Comparison of ENCODE assay signal across 8 cellular contexts in the genomic region with DNA sequence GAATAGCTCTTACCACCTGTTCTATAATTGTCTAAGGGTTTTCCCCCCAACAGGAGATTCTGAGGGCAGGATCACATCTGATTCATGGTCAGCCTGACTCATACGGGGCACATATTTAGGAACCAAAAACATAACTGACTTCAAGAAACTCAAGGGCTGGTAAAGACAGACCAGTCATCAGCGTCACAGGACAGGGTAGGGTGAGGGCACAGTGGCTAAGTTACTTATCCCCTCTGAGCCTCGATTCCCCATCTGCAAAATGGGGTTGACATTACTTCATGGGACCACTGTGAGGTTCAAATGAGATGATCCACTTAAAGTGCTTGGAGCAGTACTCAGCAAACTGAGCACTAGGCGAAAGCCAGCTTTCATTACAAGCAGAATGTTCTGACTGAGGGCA. TPM values are rescaled to one million over a fixed set of nuclear protein-coding genes. Genes with fewer than 3 reads are reported as not detected.
A peak's percentile ranks its signal among the peaks of the same experiment; 100 is the strongest.
DNase-seq lines count a peak whose midpoint lies in the region; ATAC-seq, FAIRE-seq and TF ChIP-seq lines count a peak whose summit lies in the region.

No MANE protein-coding gene starts in this region.

- H3K27ac ChIP-seq in tibial artery: peak overlapping the region; percentile 95

- H3K9me3 Mint-ChIP-seq in naive thymus-derived CD8-positive, alpha-beta T cell: no peaks in the 10 kb centered on the region

- H3K27me3 ChIP-seq in tibial artery: no peaks in the 10 kb centered on the region

- no peak for FAIRE-seq in GM12891 (lab: Jason Lieb, UNC)

- peak overlapping the region; percentile 91 to 97 for H3K4me3 ChIP-seq in tibial artery

- peaks cover 7 to 19% (median 18%) of the 10 kb centered on the region in 3 donors for H3K36me3 ChIP-seq in tibial artery

- peaks cover 0 to 29% (median 4%) of the 10 kb centered on the region in 3 donors for H3K36me3 Mint-ChIP-seq in naive thymus-derived CD8-positive, alpha-beta T cell

- POLR2A ChIA-PET in naive thymus-derived CD8-positive, alpha-beta T cell (lab: Charles Lee): interaction anchor here (0.5 to 3.0 kb wide), 6 partner anchors 9 to 94 kb away, joined by 3 to 13 read pairs (median 5); partner anchors contain the start of gene ZNF839

- no peaks in the 10 kb centered on the region for H3K9me3 ChIP-seq in tibial artery

- no peaks in the 10 kb centered on the region for H3K27me3 Mint-ChIP-seq in naive thymus-derived CD8-positive, alpha-beta T cell

- TF ChIP-seq CTCF in tibial artery (IDR thresholded peaks at IDR 0.05): no peak

- peak overlapping the region in 9 of 10 donors; percentile 90 to 99 (median 98) for H3K27ac Mint-ChIP-seq in naive thymus-derived CD8-positive, alpha-beta T cell

- H3K4me1 Mint-ChIP-seq in naive thymus-derived CD8-positive, alpha-beta T cell: peaks cover 20 to 35% (median 30%) of the 10 kb centered on the region in 4 donors

- DNase-seq in GM12891 (ENCODE audit: insufficient read length, low spot score): peak; percentile 46
- peak; percentile 51 for DNase-seq in activated CD4-positive, CD25-positive, alpha-beta regulatory T cell treated with anti-CD3 and anti-CD28 coated beads, Interleukin-2, amount 50 U/mL, for 72 hours
- peak; percentile 15 for DNase-seq in effector CD4-positive, alpha-beta T cell
- peak in 1 of 10 donors; percentile 4 for DNase-seq in naive thymus-derived CD8-positive, alpha-beta T cell
- no peak for DNase-seq in tibial artery
- no peak for DNase-seq in islet precursor cell

- H3K4me3 Mint-ChIP-seq in naive thymus-derived CD8-positive, alpha-beta T cell: peak overlapping the region in 8 of 10 donors; percentile 90 to 98 (median 95)

- peak; percentile 38; the same call in 1 of the 2 replicates for TF ChIP-seq POLR2A in GM12891 (IDR thresholded peaks at IDR 0.05; ENCODE audit: low read depth, low read length)

- H3K4me1 ChIP-seq in tibial artery: peaks cover 0 to 27% (median 21%) of the 10 kb centered on the region in 4 donors

- ATAC-seq in HG03039 (IDR thresholded peaks at IDR 0.05; ENCODE audit: unreplicated experiment) (peak; percentile 39), HG02623 (IDR thresholded peaks at IDR 0.05; ENCODE audit: unreplicated experiment) (no peak)
- peak; percentile 5 to 11 for ATAC-seq in naive thymus-derived CD8-positive, alpha-beta T cell

- intact Hi-C loops in tibial artery (cut with DNase I; ENCODE audit: low total_unique reads): loop anchor here (5.0 kb wide), 1 partner anchor 145 kb away; the partner anchor contains the start of gene ANKRD9

TF ChIP-seq in GM12891, 5 proteins besides CTCF, POLR2A, EP300 and RAD21:
- TF ChIP-seq PAX5 (IDR thresholded peaks at IDR 0.05; ENCODE audit: insufficient read depth, low read length, severe bottlenecking) (no peak), POLR2AphosphoS5 (IDR thresholded peaks at IDR 0.05; ENCODE audit: low read depth, low read length) (peak; percentile 55)

RNA-seq across cellular contexts. Expression of gene CINP, which starts 0.6 kb away (rescaled TPM):
- polyA plus RNA-seq in GM12891 (2012; ENCODE audit: low read depth, missing spikeins): 42.5 TPM
- total RNA-seq in naive thymus-derived CD8-positive, alpha-beta T cell: 10 to 100 TPM; 30.0 to 32.6 TPM
- 10 to 100 TPM; 40.2 to 46.6 (median 40.6) TPM for polyA plus RNA-seq in naive thymus-derived CD8-positive, alpha-beta T cell

RNA-seq across cellular contexts. Expression of gene TECPR2, which starts 0.7 kb away (rescaled TPM):
- polyA plus RNA-seq in GM12891 (2012; ENCODE audit: low read depth, missing spikeins): 1.9 TPM
- total RNA-seq in naive thymus-derived CD8-positive, alpha-beta T cell: 10 to 100 TPM; 11.6 to 11.8 TPM
- 1 to 10 TPM; 3.3 to 5.4 (median 4.3) TPM for polyA plus RNA-seq in naive thymus-derived CD8-positive, alpha-beta T cell

RNA-seq across cellular contexts. Expression of gene ZNF839, which starts 42.5 kb away (rescaled TPM):
- 9.7 TPM for polyA plus RNA-seq in GM12891 (2012; ENCODE audit: low read depth, missing spikeins)
- total RNA-seq in naive thymus-derived CD8-positive, alpha-beta T cell: 10 to 100 TPM; 17.6 to 19.5 TPM
- polyA plus RNA-seq in naive thymus-derived CD8-positive, alpha-beta T cell: 1 to 10 TPM; 4.3 to 7.2 (median 6.6) TPM

RNA-seq across cellular contexts. Expression of gene MOK, which starts 57.1 kb away (rescaled TPM):
- polyA plus RNA-seq in GM12891 (2012; ENCODE audit: low read depth, missing spikeins): 1.1 TPM
- 1 to 10 TPM; 2.6 to 4.0 TPM for total RNA-seq in naive thymus-derived CD8-positive, alpha-beta T cell
- polyA plus RNA-seq in naive thymus-derived CD8-positive, alpha-beta T cell: 1 to 10 TPM; 1.1 to 2.7 (median 1.8) TPM

Comparison
In these comparisons a context has a peak if more than half of its experiments do, and no peak if none do; other contexts are left out.
1. DNase-seq: peak in GM12891 (single experiment), activated CD4-positive, CD25-positive, alpha-beta regulatory T cell treated with anti-CD3 and anti-CD28 coated beads, Interleukin-2, amount 50 U/mL, for 72 hours (single experiment) and effector CD4-positive, alpha-beta T cell (single experiment); none in tibial artery (0 of 2) and islet precursor cell (single experiment).